9 cellular contexts compared by ENCODE assay signal in genomic region chr1:10793129-10793651, GRCh38. TPM values are rescaled to one million over a fixed set of nuclear protein-coding genes. Genes with fewer than 3 reads are reported as not detected.
DNase-seq lines count a peak whose midpoint lies in the region; ATAC-seq and TF ChIP-seq lines count a peak whose summit lies in the region.
"Had no signal": no experiment of that assay in that cellular context is flagged by ENCODE, and none has a peak within 500 bp of the region (broad histone marks: within the 10 kb centered on the region; RNA-seq: fewer than 3 reads in every experiment).

No MANE protein-coding gene starts in this region.

- peaks cover 12% of the 10 kb centered on the region for H3K4me1 Mint-ChIP-seq in activated CD4-positive, alpha-beta memory T cell treated with anti-CD3 and anti-CD28 coated beads, Interleukin-2, amount 10 ng/mL, durations not matched to agents 7 days and 5 days

- intact Hi-C loops in heart right ventricle (cut with DNase I): loop anchor here in 7 of 10 donors (5.0 to 10.0 kb wide), 8 partner anchors 56 to 278 kb away; no protein-coding TSS in a partner anchor
- intact Hi-C loops in cardiac septum (cut with DNase I): no loop called here
- intact Hi-C loops in vagina (cut with DNase I): loop anchor here (10.0 kb wide), 1 partner anchor 108 kb away; no protein-coding TSS in a partner anchor

- peak overlapping the region in 9 of 10 donors; percentile 61 to 96 (median 80) for H3K4me3 ChIP-seq in heart right ventricle
- H3K4me3 ChIP-seq in vagina: peak overlapping the region; percentile 59 to 71
- H3K4me3 ChIP-seq: SJSA1 had no signal

- H3K27me3 ChIP-seq in heart right ventricle (peaks cover 0 to 94% (median 12%) of the 10 kb centered on the region in 7 donors), vagina (peaks cover 6% of the 10 kb centered on the region)

- peaks cover 40% of the 10 kb centered on the region for H3K27me3 Mint-ChIP-seq in activated CD4-positive, alpha-beta memory T cell treated with anti-CD3 and anti-CD28 coated beads, Interleukin-2, amount 10 ng/mL, durations not matched to agents 7 days and 5 days

- CTCF ChIA-PET in activated CD4-positive, alpha-beta memory T cell treated with anti-CD3 and anti-CD28 coated beads, Interleukin-2, amount 10 ng/mL, durations not matched to agents 7 days and 5 days (lab: Charles Lee): interaction anchor here (0.7 to 0.8 kb wide), 2 partner anchors 101 to 302 kb away, joined by 3 to 5 read pairs; no protein-coding TSS in a partner anchor

- ATAC-seq in heart right ventricle (no peak), GM18858 (IDR thresholded peaks at IDR 0.05; ENCODE audit: unreplicated experiment) (no peak), HG03097 (IDR thresholded peaks at IDR 0.05; ENCODE audit: low FRiP score, unreplicated experiment) (no peak), HG03457 (IDR thresholded peaks at IDR 0.05; ENCODE audit: unreplicated experiment) (no peak)

- peak overlapping the region in 7 of 10 donors; percentile 87 to 99 (median 93) for H3K27ac ChIP-seq in heart right ventricle
- H3K27ac ChIP-seq in vagina: peak overlapping the region; percentile 66
- H3K27ac ChIP-seq: SJSA1 had no signal

- H3K36me3 Mint-ChIP-seq in activated CD4-positive, alpha-beta memory T cell treated with anti-CD3 and anti-CD28 coated beads, Interleukin-2, amount 10 ng/mL, durations not matched to agents 7 days and 5 days (ENCODE audit: low read depth): no peaks in the 10 kb centered on the region

- no peak for TF ChIP-seq POLR2A in vagina (IDR thresholded peaks at IDR 0.05)

- no peaks in the 10 kb centered on the region for H3K9me3 Mint-ChIP-seq in activated CD4-positive, alpha-beta memory T cell treated with anti-CD3 and anti-CD28 coated beads, Interleukin-2, amount 10 ng/mL, durations not matched to agents 7 days and 5 days

- H3K4me3 Mint-ChIP-seq in activated CD4-positive, alpha-beta memory T cell treated with anti-CD3 and anti-CD28 coated beads, Interleukin-2, amount 10 ng/mL, durations not matched to agents 7 days and 5 days: peak overlapping the region; percentile 25

- no peak overlapping the region for H3K27ac Mint-ChIP-seq in activated CD4-positive, alpha-beta memory T cell treated with anti-CD3 and anti-CD28 coated beads, Interleukin-2, amount 10 ng/mL, durations not matched to agents 7 days and 5 days

- TF ChIP-seq CTCF in heart right ventricle (IDR thresholded peaks at IDR 0.05): no peak
- TF ChIP-seq CTCF in vagina (IDR thresholded peaks at IDR 0.05): no peak

- no peaks in the 10 kb centered on the region for H3K9me3 ChIP-seq in heart right ventricle
- H3K9me3 ChIP-seq in vagina: no peaks in the 10 kb centered on the region

- DNase-seq in heart right ventricle (no peak), cardiac septum (ENCODE audit: low spot score) (no peak), left kidney (ENCODE audit: low read depth, low spot score) (peak; percentile 60), vagina (ENCODE audit: extremely low spot score in 2 of 2) (no peak)
- no peak for DNase-seq in activated CD4-positive, alpha-beta memory T cell treated with anti-CD3 and anti-CD28 coated beads, Interleukin-2, amount 10 ng/mL, durations not matched to agents 7 days and 5 days

- WGBS in heart right ventricle, 2 donors: 2 to 4% methylated on average over 9 of the region's 9 CpGs

- POLR2A ChIA-PET in activated CD4-positive, alpha-beta memory T cell treated with anti-CD3 and anti-CD28 coated beads, Interleukin-2, amount 10 ng/mL, durations not matched to agents 7 days and 5 days (lab: Charles Lee): no interaction called here

- no peaks in the 10 kb centered on the region for H3K36me3 ChIP-seq in heart right ventricle
- no peaks in the 10 kb centered on the region for H3K36me3 ChIP-seq in vagina
- H3K36me3 ChIP-seq: SJSA1 had no signal

- H3K4me1 ChIP-seq in heart right ventricle (peaks cover 8 to 68% (median 40%) of the 10 kb centered on the region in 9 donors), vagina (peaks cover 35% of the 10 kb centered on the region)

RNA-seq across cellular contexts. Expression of gene CASZ1, which starts 3.3 kb away (rescaled TPM):
- 10 to 100 TPM; 54.4 to 79.8 (median 66.1) TPM for total RNA-seq in heart right ventricle
- polyA plus RNA-seq in heart right ventricle: 10 to 100 TPM; 19.5 to 44.9 TPM
- total RNA-seq in cardiac septum: 82.0 TPM
- total RNA-seq in activated CD4-positive, alpha-beta memory T cell treated with anti-CD3 and anti-CD28 coated beads, Interleukin-2, amount 10 ng/mL, durations not matched to agents 7 days and 5 days: 1 to 10 TPM; 8.1 to 9.0 TPM
- 30.7 TPM for total RNA-seq in vagina
